In the genomic region with DNA sequence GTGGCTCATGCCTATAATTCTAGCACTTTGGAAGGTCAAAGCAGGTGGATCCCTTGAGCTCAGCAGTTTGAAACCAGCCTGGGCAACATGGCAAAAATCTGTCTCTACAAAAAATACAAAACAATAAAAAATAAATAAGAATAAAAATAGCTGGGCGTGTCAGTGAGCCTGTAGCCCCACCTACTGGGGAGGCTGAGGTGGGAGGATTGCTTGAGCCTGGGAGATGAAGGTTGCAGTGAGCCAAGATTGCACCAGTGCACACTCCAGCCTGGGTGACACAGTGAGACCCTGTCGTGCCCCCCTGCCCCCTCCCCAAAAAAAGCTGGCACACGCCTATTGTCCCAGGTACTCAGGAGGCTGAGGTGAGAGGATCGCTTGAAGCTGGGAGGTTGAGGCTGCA, we compare ENCODE assay signal across 9 cellular contexts. TPM values are rescaled to one million over a fixed set of nuclear protein-coding genes. Genes with fewer than 3 reads are reported as not detected.
A peak's percentile ranks its signal among the peaks of the same experiment; 100 is the strongest.
DNase-seq lines count a peak whose midpoint lies in the region; ATAC-seq and TF ChIP-seq lines count a peak whose summit lies in the region.
"Had no signal": no experiment of that assay in that cellular context is flagged by ENCODE, and none has a peak within 500 bp of the region (broad histone marks: within the 10 kb centered on the region; RNA-seq: fewer than 3 reads in every experiment).

No MANE protein-coding gene starts in this region.

- no peak overlapping the region for H3K4me3 Mint-ChIP-seq in activated T-cell treated with anti-CD3 and anti-CD28 coated beads, Interleukin-2, amount 50 U/mL, for 72 hours
- H3K4me3 Mint-ChIP-seq in chondrocyte (ENCODE audit: unreplicated experiment), result no peak overlapping the region

- H2AFZ ChIP-seq in KMS-11 (ENCODE audit: low read depth), result no peak overlapping the region

- H3K9me3 Mint-ChIP-seq in activated T-cell treated with anti-CD3 and anti-CD28 coated beads, Interleukin-2, amount 50 U/mL, for 72 hours, result no peaks in the 10 kb centered on the region
- no peaks in the 10 kb centered on the region for H3K9me3 Mint-ChIP-seq in chondrocyte (ENCODE audit: low read depth)

- H4K20me1 ChIP-seq in KMS-11 (ENCODE audit: insufficient read depth), result no peaks in the 10 kb centered on the region

- intact Hi-C loops in gastrocnemius medialis (cut with DNase I; ENCODE audit: low total_unique reads) (no loop called here), tibial artery (cut with DNase I; ENCODE audit: low total_unique reads) (no loop called here)

- H3K9me3 ChIP-seq in gastrocnemius medialis (no peaks in the 10 kb centered on the region), tibial artery (no peaks in the 10 kb centered on the region)
- H3K9me3 ChIP-seq: adrenal gland had no signal

- in situ Hi-C loops in gastrocnemius medialis (cut with MboI; ENCODE audit: low sequenced_read_pairs in 4 of 4), result no loop called here

- no peak overlapping the region for H3K27ac Mint-ChIP-seq in activated T-cell treated with anti-CD3 and anti-CD28 coated beads, Interleukin-2, amount 50 U/mL, for 72 hours
- no peak overlapping the region for H3K27ac Mint-ChIP-seq in chondrocyte (ENCODE audit: unreplicated experiment)

- no peak for ATAC-seq in activated T-cell treated with anti-CD3 and anti-CD28 coated beads, Interleukin-2, amount 50 U/mL, for 72 hours (replicated peaks in 1 of 2)
- ATAC-seq in gastrocnemius medialis, result no peak

- H3K4me1 ChIP-seq in KMS-11 (ENCODE audit: low read depth, poor library complexity, severe bottlenecking) (peaks cover 11% of the 10 kb centered on the region), gastrocnemius medialis (no peaks in the 10 kb centered on the region), tibial artery (no peaks in the 10 kb centered on the region)
- H3K4me1 ChIP-seq: adrenal gland had no signal

- TF ChIP-seq CTCF in KMS-11 (conservative IDR thresholded peaks at IDR 0.05; ENCODE audit: low read depth, low read length), result peak; percentile 35
- TF ChIP-seq CTCF in chondrocyte (IDR thresholded peaks at IDR 0.05), result peak; percentile 64
- peak in 3 of 5 experiments; percentile 13 to 22 (median 20) for TF ChIP-seq CTCF in gastrocnemius medialis (IDR thresholded peaks at IDR 0.05 in 4 of 5, conservative IDR thresholded peaks at IDR 0.05 in 1 of 5)
- TF ChIP-seq CTCF in tibial artery (IDR thresholded peaks at IDR 0.05), result no peak

- H3K9ac ChIP-seq in KMS-11, result no peak overlapping the region

- H3K4me3 ChIP-seq in KMS-11 (IDR thresholded peaks at IDR 0.05; ENCODE audit: insufficient read depth, low read depth, low read length) (no peak overlapping the region), gastrocnemius medialis (no peak overlapping the region), tibial artery (no peak overlapping the region)
- H3K4me3 ChIP-seq: adrenal gland had no signal

- peak; percentile 21 to 22 for DNase-seq in activated T-cell treated with anti-CD3 and anti-CD28 coated beads, Interleukin-2, amount 50 U/mL, for 72 hours
- DNase-seq in activated T-cell treated with anti-CD3 and anti-CD28 coated beads for 4 hours (no peak), chondrocyte (ENCODE audit: low spot score) (no peak), gastrocnemius medialis (no peak), SHP77 (lab: John Stamatoyannopoulos, UW) (no peak), tibial artery (no peak), islet precursor cell (no peak)
- DNase-seq: adrenal gland had no signal

- H3K4me2 ChIP-seq in KMS-11, result no peak overlapping the region

- no peaks in the 10 kb centered on the region for H3K36me3 Mint-ChIP-seq in activated T-cell treated with anti-CD3 and anti-CD28 coated beads, Interleukin-2, amount 50 U/mL, for 72 hours (ENCODE audit: insufficient read depth in 2 of 2)
- no peaks in the 10 kb centered on the region for H3K36me3 Mint-ChIP-seq in chondrocyte (ENCODE audit: low read depth)

- H3K27ac ChIP-seq in KMS-11, result no peak overlapping the region
- no peak overlapping the region for H3K27ac ChIP-seq in gastrocnemius medialis
- no peak overlapping the region for H3K27ac ChIP-seq in tibial artery
- H3K27ac ChIP-seq: adrenal gland had no signal

- TF ChIP-seq POLR2A in gastrocnemius medialis (IDR thresholded peaks at IDR 0.05), result no peak

- no peaks in the 10 kb centered on the region for H3K79me2 ChIP-seq in KMS-11 (ENCODE audit: insufficient read depth, low read depth)

- no peaks in the 10 kb centered on the region for H3K36me3 ChIP-seq in KMS-11 (ENCODE audit: insufficient read depth)
- no peaks in the 10 kb centered on the region for H3K36me3 ChIP-seq in gastrocnemius medialis
- H3K36me3 ChIP-seq in tibial artery, result no peaks in the 10 kb centered on the region
- H3K36me3 ChIP-seq: adrenal gland had no signal

- H3K27me3 ChIP-seq in KMS-11 (ENCODE audit: insufficient read depth, low read depth) (no peaks in the 10 kb centered on the region), gastrocnemius medialis (peaks cover 0 to 6% (median 0%) of the 10 kb centered on the region in 3 donors), tibial artery (peaks cover 0 to 6% of the 10 kb centered on the region in 2 donors)
- H3K27me3 ChIP-seq: adrenal gland had no signal

- peaks cover 27% of the 10 kb centered on the region for H3K27me3 Mint-ChIP-seq in activated T-cell treated with anti-CD3 and anti-CD28 coated beads, Interleukin-2, amount 50 U/mL, for 72 hours (ENCODE audit: low read depth)
- H3K27me3 Mint-ChIP-seq in chondrocyte (ENCODE audit: low read depth), result peaks cover 23% of the 10 kb centered on the region

- peaks cover 19% of the 10 kb centered on the region for H3K4me1 Mint-ChIP-seq in activated T-cell treated with anti-CD3 and anti-CD28 coated beads, Interleukin-2, amount 50 U/mL, for 72 hours (ENCODE audit: low read depth)
- H3K4me1 Mint-ChIP-seq in chondrocyte (ENCODE audit: low read depth), result no peaks in the 10 kb centered on the region

RNA-seq across cellular contexts. Expression of gene SRPK1, which starts 35.1 kb away (rescaled TPM):
- 10 to 100 TPM; 98.3 to 99.7 TPM for total RNA-seq in activated T-cell treated with anti-CD3 and anti-CD28 coated beads, Interleukin-2, amount 50 U/mL, for 72 hours
- total RNA-seq in chondrocyte, result 31.2 to 33.0 TPM (median 32.0 TPM) in 3 replicates
- total RNA-seq in gastrocnemius medialis, result 100 to 1,000 TPM in 1 of 4 donors, 10 to 100 TPM in 3; 38.2 to 104 (median 56.7) TPM

Comparison
In these comparisons a context has a peak if more than half of its experiments do, and no peak if none do; other contexts are left out.
1. DNase-seq: peak in activated T-cell treated with anti-CD3 and anti-CD28 coated beads, Interleukin-2, amount 50 U/mL, for 72 hours (2 of 2); none in activated T-cell treated with anti-CD3 and anti-CD28 coated beads for 4 hours (single experiment), chondrocyte (single experiment), gastrocnemius medialis (0 of 2), SHP77 (0 of 2), tibial artery (0 of 2) and islet precursor cell (single experiment).
2. CTCF ChIP-seq: peak in KMS-11 (single experiment), chondrocyte (single experiment) and gastrocnemius medialis (3 of 5); none in tibial artery (0 of 2).